Comparison of ENCODE assay signal across 8 cellular contexts in genomic region chr6:88165877-88166492, GRCh38. TPM values are rescaled to one million over a fixed set of nuclear protein-coding genes. Genes with fewer than 3 reads are reported as not detected.
DNase-seq lines count a peak whose midpoint lies in the region; ATAC-seq and TF ChIP-seq lines count a peak whose summit lies in the region.

Gene CNR1 (minus strand): TSS chr6:88166347. CDS start chr6:88145274, 21,073 bp downstream.

- H3K4me1 Mint-ChIP-seq in activated T-cell treated with anti-CD3 and anti-CD28 coated beads, Interleukin-2, amount 50 U/mL, for 24 hours (ENCODE audit: low read depth), result peaks cover 14% of the 10 kb centered on the region
- peaks cover 9% of the 10 kb centered on the region for H3K4me1 Mint-ChIP-seq in activated CD4-positive, alpha-beta memory T cell treated with anti-CD3 and anti-CD28 coated beads for 36 hours (ENCODE audit: low read depth)
- H3K4me1 Mint-ChIP-seq in osteocyte (ENCODE audit: unreplicated experiment), result peaks cover 9% of the 10 kb centered on the region

- peaks cover 73% of the 10 kb centered on the region for H3K27me3 Mint-ChIP-seq in activated T-cell treated with anti-CD3 and anti-CD28 coated beads, Interleukin-2, amount 50 U/mL, for 24 hours
- peaks cover 56% of the 10 kb centered on the region for H3K27me3 Mint-ChIP-seq in activated CD4-positive, alpha-beta memory T cell treated with anti-CD3 and anti-CD28 coated beads for 36 hours
- peaks cover 71% of the 10 kb centered on the region for H3K27me3 Mint-ChIP-seq in osteocyte (ENCODE audit: unreplicated experiment)

- intact Hi-C loops in activated CD4-positive, alpha-beta memory T cell treated with anti-CD3 and anti-CD28 coated beads for 36 hours (cut with micrococcal nuclease), result loop anchor here (5.0 kb wide), 2 partner anchors 234 to 334 kb away; no protein-coding TSS in a partner anchor

- CTCF ChIA-PET in HEK293 (lab: Yijun Ruan, JAX), result interaction anchor here (0.7 to 1.1 kb wide), 2 partner anchors 95 to 1026 kb away, joined by 3 read pairs; no protein-coding TSS in a partner anchor
- CTCF ChIA-PET in activated CD4-positive, alpha-beta memory T cell treated with anti-CD3 and anti-CD28 coated beads for 36 hours (lab: Charles Lee), result no interaction called here

- H3K9me3 Mint-ChIP-seq in activated T-cell treated with anti-CD3 and anti-CD28 coated beads, Interleukin-2, amount 50 U/mL, for 24 hours, result no peaks in the 10 kb centered on the region
- no peaks in the 10 kb centered on the region for H3K9me3 Mint-ChIP-seq in activated CD4-positive, alpha-beta memory T cell treated with anti-CD3 and anti-CD28 coated beads for 36 hours
- no peaks in the 10 kb centered on the region for H3K9me3 Mint-ChIP-seq in osteocyte (ENCODE audit: unreplicated experiment)

- no peak for TF ChIP-seq EP300 in gastroesophageal sphincter (IDR thresholded peaks at IDR 0.05)

- H3K4me3 Mint-ChIP-seq in activated T-cell treated with anti-CD3 and anti-CD28 coated beads, Interleukin-2, amount 50 U/mL, for 24 hours, result peak within 1 kb of the TSS; percentile 69
- H3K4me3 Mint-ChIP-seq in activated CD4-positive, alpha-beta memory T cell treated with anti-CD3 and anti-CD28 coated beads for 36 hours, result peak within 1 kb of the TSS; percentile 50
- H3K4me3 Mint-ChIP-seq in osteocyte (ENCODE audit: unreplicated experiment), result peak within 1 kb of the TSS; percentile 70

- POLR2A ChIA-PET in HEK293 (lab: Yijun Ruan, JAX), result interaction anchor here (1.1 kb wide), 1 partner anchor 221 kb away, joined by 3 read pairs; no protein-coding TSS in a partner anchor
- POLR2A ChIA-PET in activated CD4-positive, alpha-beta memory T cell treated with anti-CD3 and anti-CD28 coated beads for 36 hours (lab: Charles Lee), result no interaction called here

- no peaks in the 10 kb centered on the region for H3K36me3 Mint-ChIP-seq in activated T-cell treated with anti-CD3 and anti-CD28 coated beads, Interleukin-2, amount 50 U/mL, for 24 hours (ENCODE audit: low read depth)
- no peaks in the 10 kb centered on the region for H3K36me3 Mint-ChIP-seq in activated CD4-positive, alpha-beta memory T cell treated with anti-CD3 and anti-CD28 coated beads for 36 hours
- peaks cover 4% of the 10 kb centered on the region for H3K36me3 Mint-ChIP-seq in osteocyte (ENCODE audit: unreplicated experiment)

- no peaks in the 10 kb centered on the region for H3K36me3 ChIP-seq in HEK293 (ENCODE audit: control insufficient read depth in 2 of 2, insufficient read depth in 1 of 2, low read length in 2 of 2)
- no peaks in the 10 kb centered on the region for H3K36me3 ChIP-seq in gastroesophageal sphincter

- no peak within 1 kb of the TSS for H3K27ac Mint-ChIP-seq in activated T-cell treated with anti-CD3 and anti-CD28 coated beads, Interleukin-2, amount 50 U/mL, for 24 hours
- no peak within 1 kb of the TSS for H3K27ac Mint-ChIP-seq in activated CD4-positive, alpha-beta memory T cell treated with anti-CD3 and anti-CD28 coated beads for 36 hours
- H3K27ac Mint-ChIP-seq in osteocyte (ENCODE audit: unreplicated experiment), result no peak within 1 kb of the TSS

- H3K9me3 ChIP-seq in HEK293 (ENCODE audit: control insufficient read depth, insufficient read depth, low read depth, low read length), result no peaks in the 10 kb centered on the region
- no peaks in the 10 kb centered on the region for H3K9me3 ChIP-seq in gastroesophageal sphincter

- H3K4me1 ChIP-seq in HEK293 (ENCODE audit: control insufficient read depth, insufficient read depth, low read length) (0 out of 2 replicates have a peak, but pooled peaks cover 4% of the 10 kb centered on the region), gastroesophageal sphincter (peaks cover 0 to 25% (median 4%) of the 10 kb centered on the region in 3 donors)

- TF ChIP-seq CTCF in HEK293 (tag by site-specific recombination; IDR thresholded peaks at IDR 0.05), result 0 out of 2 replicates have a peak, but pooled peaks have one; percentile 7
- TF ChIP-seq CTCF in gastroesophageal sphincter (IDR thresholded peaks at IDR 0.05), result no peak
- no peak for TF ChIP-seq CTCF in osteocyte (IDR thresholded peaks at IDR 0.05)

- H3K4me3 ChIP-seq in HEK293 (ENCODE audit: low read depth, low read length) (peak within 1 kb of the TSS; percentile 49), gastroesophageal sphincter (peak within 1 kb of the TSS; percentile 19 to 61)

- H3K27me3 ChIP-seq in gastroesophageal sphincter, result peaks cover 77% of the 10 kb centered on the region

- 0% methylated on average over 3 of the region's 76 CpGs; no CpG with 5 or more reads in 1 of the 2 donors for WGBS in gastroesophageal sphincter (ENCODE audit: low coverage in 1 of 2), 2 donors

- peak in 1 of 2 donors; percentile 22 for TF ChIP-seq POLR2A in gastroesophageal sphincter (IDR thresholded peaks at IDR 0.05)

- peak; percentile 41 for DNase-seq in activated T-cell treated with anti-CD3 and anti-CD28 coated beads, Interleukin-2, amount 50 U/mL, for 24 hours
- DNase-seq in activated T-cell treated with anti-CD3 and anti-CD28 coated beads, Interleukin-2, amount 50 U/mL, for 1 hour, result no peak
- DNase-seq in NCI-H1092 (lab: John Stamatoyannopoulos, UW), result peak; percentile 37
- DNase-seq in activated CD4-positive, alpha-beta memory T cell treated with anti-CD3 and anti-CD28 coated beads for 36 hours, result peak; percentile 27
- DNase-seq in osteocyte (ENCODE audit: extremely low spot score, unreplicated experiment), result no peak

- ATAC-seq in gastroesophageal sphincter (peak; percentile 75), HG02970 (IDR thresholded peaks at IDR 0.05; ENCODE audit: low FRiP score, unreplicated experiment) (no peak)

- peak within 1 kb of the TSS; percentile 62; the same call in 1 of the 2 replicates for H3K27ac ChIP-seq in HEK293 (ENCODE audit: extremely low read depth, low read depth, low read length)
- H3K27ac ChIP-seq in gastroesophageal sphincter, result peak within 1 kb of the TSS in 3 of 4 donors; percentile 7 to 69 (median 38)

TF ChIP-seq in HEK293, 187 proteins besides CTCF, POLR2A, EP300 and RAD21 (continues in another document):
- peak; percentile 87 for TF ChIP-seq KLF1 (tag by site-specific recombination; IDR thresholded peaks at IDR 0.05)
- no peak for TF ChIP-seq ZNF140 (tag by site-specific recombination; IDR thresholded peaks at IDR 0.05)
- TF ChIP-seq KLF8 (tag by site-specific recombination; IDR thresholded peaks at IDR 0.05), result peak; percentile 53
- TF ChIP-seq BCL6B (tag by site-specific recombination; IDR thresholded peaks at IDR 0.05), result no peak
- TF ChIP-seq ZBTB21 (tag by site-specific recombination; IDR thresholded peaks at IDR 0.05), result no peak
- TF ChIP-seq ZNF664 (tag by site-specific recombination; IDR thresholded peaks at IDR 0.05), result no peak
- TF ChIP-seq ZNF133 (tag by site-specific recombination; IDR thresholded peaks at IDR 0.05), result no peak
- no peak for TF ChIP-seq ZNF544 (tag by site-specific recombination; IDR thresholded peaks at IDR 0.05)
- TF ChIP-seq ZNF239 (tag by site-specific recombination; IDR thresholded peaks at IDR 0.05), result no peak
- TF ChIP-seq ZBTB7A (tag by site-specific recombination; IDR thresholded peaks at IDR 0.05; ENCODE audit: low read depth), result no peak
- TF ChIP-seq ZNF148 (tag by site-specific recombination; IDR thresholded peaks at IDR 0.05; ENCODE audit: borderline replicate concordance), result no peak
- TF ChIP-seq ZNF214 (tag by site-specific recombination; IDR thresholded peaks at IDR 0.05; ENCODE audit: borderline replicate concordance), result no peak
- TF ChIP-seq PBX3 (CRISPR knock-in tag; IDR thresholded peaks at IDR 0.05), result no peak
- no peak for TF ChIP-seq YY1 (tag by site-specific recombination; IDR thresholded peaks at IDR 0.05)
- no peak for TF ChIP-seq ZNF433 (tag by site-specific recombination; IDR thresholded peaks at IDR 0.05; ENCODE audit: low read depth)
- 0 out of 2 replicates have a peak, but pooled peaks have one; percentile 31 for TF ChIP-seq ZFP69B (tag by site-specific recombination; IDR thresholded peaks at IDR 0.05)

RNA-seq across cellular contexts. Expression of gene CNR1, which starts in this region (rescaled TPM):
- total RNA-seq in activated CD4-positive, alpha-beta memory T cell treated with anti-CD3 and anti-CD28 coated beads for 36 hours, result not detected
- total RNA-seq in gastroesophageal sphincter, result 10 to 100 TPM in 2 of 4 donors, 1 to 10 TPM in 2; 8.3 to 27.1 (median 11.8) TPM
- total RNA-seq in osteocyte, result not detected in 2 replicates

Comparison
In these comparisons a context has a peak if more than half of its experiments do, and no peak if none do; other contexts are left out.
1. DNase-seq: peak in activated T-cell treated with anti-CD3 and anti-CD28 coated beads, Interleukin-2, amount 50 U/mL, for 24 hours (single experiment) and NCI-H1092 (single experiment); none in activated T-cell treated with anti-CD3 and anti-CD28 coated beads, Interleukin-2, amount 50 U/mL, for 1 hour (single experiment) and osteocyte (single experiment).
2. Peak in DNase-seq in activated CD4-positive, alpha-beta memory T cell treated with anti-CD3 and anti-CD28 coated beads for 36 hours; RNA of the gene not detected or under 1 TPM.
3. Peak in every context shown above with its lines, with median percentiles within 50 percentile points of each other: H3K4me3 Mint-ChIP-seq.